In genomic region chr11:67640021-67640757, GRCh38 we compare ENCODE assay signal across 8 cellular contexts. TPM values are rescaled to one million over a fixed set of nuclear protein-coding genes. Genes with fewer than 3 reads are reported as not detected.
DNase-seq lines count a peak whose midpoint lies in the region; ATAC-seq, FAIRE-seq and TF ChIP-seq lines count a peak whose summit lies in the region.

No MANE protein-coding gene starts in this region.

- H3K27ac Mint-ChIP-seq in activated T-cell treated with anti-CD3 and anti-CD28 coated beads, Interleukin-2, amount 50 U/mL, for 72 hours: no peak overlapping the region

- 43% methylated on average over 16 of the region's 23 CpGs for WGBS in A549 (ENCODE audit: missing lambda C conversion rate)
- WGBS in aorta, 2 donors: 37 to 41% methylated on average over 23 of the region's 23 CpGs

- H3K36me3 ChIP-seq in aorta (ENCODE audit: control insufficient read depth in 1 of 2, insufficient read depth in 2 of 2, low read length in 1 of 2): no peaks in the 10 kb centered on the region

- TF ChIP-seq CTCF in A549 (IDR thresholded peaks at IDR 0.05): peak; percentile 61
- peak; percentile 81 for TF ChIP-seq CTCF in GM12864 (IDR thresholded peaks at IDR 0.05; ENCODE audit: low read depth, low read length, missing control alignments)

- no peaks in the 10 kb centered on the region for H3K9me3 Mint-ChIP-seq in activated T-cell treated with anti-CD3 and anti-CD28 coated beads, Interleukin-2, amount 50 U/mL, for 72 hours

- H3K4me3 Mint-ChIP-seq in activated T-cell treated with anti-CD3 and anti-CD28 coated beads, Interleukin-2, amount 50 U/mL, for 72 hours: no peak overlapping the region

- H3K9me3 ChIP-seq in A549 (peaks cover 8% of the 10 kb centered on the region; the same call in 2 of the 3 replicates), aorta (ENCODE audit: control insufficient read depth, low read length) (no peaks in the 10 kb centered on the region)

- no peaks in the 10 kb centered on the region for H3K36me3 Mint-ChIP-seq in activated T-cell treated with anti-CD3 and anti-CD28 coated beads, Interleukin-2, amount 50 U/mL, for 72 hours (ENCODE audit: insufficient read depth in 2 of 2)

- no peak overlapping the region for H3K4me2 ChIP-seq in A549

- H3K4me3 ChIP-seq in A549: no peak overlapping the region
- H3K4me3 ChIP-seq in GM12864 (ENCODE audit: low read depth, low read length): no peak overlapping the region
- H3K4me3 ChIP-seq in aorta (ENCODE audit: low read length in 2 of 2): no peak overlapping the region

- no peak for FAIRE-seq in A549 (lab: Jason Lieb, UNC)

- no peaks in the 10 kb centered on the region for H3K27me3 Mint-ChIP-seq in activated T-cell treated with anti-CD3 and anti-CD28 coated beads, Interleukin-2, amount 50 U/mL, for 72 hours (ENCODE audit: low read depth)

- intact Hi-C loops in aorta (cut with DNase I): no loop called here

- CTCF ChIA-PET in A549 (lab: Yijun Ruan, JAX): interaction anchor here (0.6 to 6.0 kb wide), 10 partner anchors 8 to 161 kb away, joined by 3 to 29 read pairs (median 4); partner anchors contain the start of genes ACY3 and NUDT8

- no peaks in the 10 kb centered on the region for H3K27me3 ChIP-seq in aorta (ENCODE audit: control insufficient read depth in 1 of 2, insufficient read depth in 2 of 2, low read length in 1 of 2)

- DNase-seq in A549 (ENCODE audit: low read depth in 1 of 2, low spot score in 1 of 2) (peak; percentile 71 to 77), GM12864 (ENCODE audit: low read depth) (no peak), NOMO-1 treated with DMSO at 0.1 percent for 48 hours (lab: John Stamatoyannopoulos, UW; ENCODE audit: unreplicated experiment) (peak; percentile 52), fibroblast of peridontal ligament (ENCODE audit: extremely low read depth) (peak; percentile 39), nucleus accumbens (lab: John Stamatoyannopoulos, UW) (peak in 32 of 56 donors; percentile 9 to 76 (median 30)), aorta (peak in 1 of 2 donors; percentile 83)
- DNase-seq in activated T-cell treated with anti-CD3 and anti-CD28 coated beads, Interleukin-2, amount 50 U/mL, for 72 hours: peak; percentile 56 to 61

- peak; percentile 45 to 54 for TF ChIP-seq RAD21 in A549 (conservative IDR thresholded peaks at IDR 0.05 in 1 of 2, IDR thresholded peaks at IDR 0.05 in 1 of 2)

- H3K4me1 ChIP-seq in A549 (no peaks in the 10 kb centered on the region), aorta (ENCODE audit: control insufficient read depth in 1 of 2, insufficient read depth in 2 of 2, low read length in 2 of 2) (no peaks in the 10 kb centered on the region)

- POLR2A ChIA-PET in A549 (lab: Yijun Ruan, JAX): no interaction called here

- no peak for TF ChIP-seq EP300 in A549 (IDR thresholded peaks at IDR 0.05)

- peaks cover 6% of the 10 kb centered on the region for H3K4me1 Mint-ChIP-seq in activated T-cell treated with anti-CD3 and anti-CD28 coated beads, Interleukin-2, amount 50 U/mL, for 72 hours (ENCODE audit: low read depth)

- TF ChIP-seq POLR2A in A549 (IDR thresholded peaks at IDR 0.05; ENCODE audit: low read length): no peak

- ATAC-seq in A549 (peak; percentile 78 to 93), aorta (ENCODE audit: low FRiP score) (peak; percentile 17), GM21360 (IDR thresholded peaks at IDR 0.05; ENCODE audit: unreplicated experiment) (no peak)
- peak; percentile 78 to 81 for ATAC-seq in activated T-cell treated with anti-CD3 and anti-CD28 coated beads, Interleukin-2, amount 50 U/mL, for 72 hours (replicated peaks in 1 of 2)

- H3K27ac ChIP-seq in A549: no peak overlapping the region
- H3K27ac ChIP-seq in aorta (ENCODE audit: low read depth in 1 of 2, low read length in 2 of 2): no peak overlapping the region

TF ChIP-seq in A549, 52 proteins besides CTCF, POLR2A, EP300 and RAD21 (continues in another document):
- no peak for TF ChIP-seq KDM5A (IDR thresholded peaks at IDR 0.05)
- TF ChIP-seq TFCP2L1 (CRISPR knock-in tag; IDR thresholded peaks at IDR 0.05): no peak
- TF ChIP-seq SREBF2 (IDR thresholded peaks at IDR 0.05): no peak
- TF ChIP-seq ZC3H11A (IDR thresholded peaks at IDR 0.05): no peak
- TF ChIP-seq ZNF302 (CRISPR knock-in tag; IDR thresholded peaks at IDR 0.05): no peak
- no peak for TF ChIP-seq ELK1 (IDR thresholded peaks at IDR 0.05; ENCODE audit: low read depth, low read length)
- TF ChIP-seq CBX8 (IDR thresholded peaks at IDR 0.05): no peak
- no peak for TF ChIP-seq HDAC2 (IDR thresholded peaks at IDR 0.05)
- no peak for TF ChIP-seq NFE2L2 (conservative IDR thresholded peaks at IDR 0.05; ENCODE audit: low read length)

RNA-seq across cellular contexts. Expression of gene TBX10, which starts 0.6 kb away (rescaled TPM):
- polyA plus RNA-seq in A549 (2011; rRNA removed) (not detected in 2 replicates), A549 (2017; fragmentation: RNase III; extraction: RNeasy Plus Mini Kit Qiagen cat#74134 plus additional on column Dnase treatment) (not detected in 3 replicates), aorta (1 to 10 TPM in 1 of 2 donors, under 1 TPM in 1; 0.23 to 5.4 TPM)
- not detected in 2 replicates for polyA plus RNA-seq in A549 (2012; cell fraction: cytosol; rRNA removed)
- polyA plus RNA-seq in A549 (2012; cell fraction: nucleus; rRNA removed): not detected in 2 replicates
- polyA minus RNA-seq in A549 (2011; rRNA and poly(A)+ RNA removed): not detected in 2 replicates
- not detected for total RNA-seq in activated T-cell treated with anti-CD3 and anti-CD28 coated beads, Interleukin-2, amount 50 U/mL, for 72 hours
- total RNA-seq in aorta: not detected

RNA-seq across cellular contexts. Expression of gene ACY3, which starts 10.3 kb away (rescaled TPM):
- polyA plus RNA-seq in A549 (2011; rRNA removed) (1.4 and 1.8 TPM in 2 replicates), A549 (2017; fragmentation: RNase III; extraction: RNeasy Plus Mini Kit Qiagen cat#74134 plus additional on column Dnase treatment) (0.62 to 1.1 TPM (median 1.0 TPM) in 3 replicates), aorta (1 to 10 TPM in 1 of 2 donors, not detected in 1; 8.3 TPM)
- polyA plus RNA-seq in A549 (2012; cell fraction: cytosol; rRNA removed): 1.5 and 2.3 TPM in 2 replicates
- polyA plus RNA-seq in A549 (2012; cell fraction: nucleus; rRNA removed): 3.0 and 3.6 TPM in 2 replicates
- polyA minus RNA-seq in A549 (2011; rRNA and poly(A)+ RNA removed): 1.2 TPM in 2 replicates
- total RNA-seq in activated T-cell treated with anti-CD3 and anti-CD28 coated beads, Interleukin-2, amount 50 U/mL, for 72 hours: under 1 TPM; 0.30 to 0.31 TPM
- total RNA-seq in aorta: not detected

RNA-seq across cellular contexts. Expression of gene NUDT8, which starts 10.5 kb away (rescaled TPM):
- polyA plus RNA-seq in A549 (2011; rRNA removed) (1.8 and 2.6 TPM in 2 replicates), A549 (2017; fragmentation: RNase III; extraction: RNeasy Plus Mini Kit Qiagen cat#74134 plus additional on column Dnase treatment) (5.4 to 7.8 TPM (median 5.6 TPM) in 3 replicates), aorta (1 to 10 TPM; 4.1 to 9.5 TPM)
- 10.3 and 13.0 TPM in 2 replicates for polyA plus RNA-seq in A549 (2012; cell fraction: cytosol; rRNA removed)
- polyA plus RNA-seq in A549 (2012; cell fraction: nucleus; rRNA removed): 24.4 and 25.6 TPM in 2 replicates
- polyA minus RNA-seq in A549 (2011; rRNA and poly(A)+ RNA removed): 1.0 and 3.1 TPM in 2 replicates
- total RNA-seq in activated T-cell treated with anti-CD3 and anti-CD28 coated beads, Interleukin-2, amount 50 U/mL, for 72 hours: 10 to 100 TPM; 19.6 to 24.6 TPM
- total RNA-seq in aorta: 1 to 10 TPM; 4.6 to 6.8 TPM

RNA-seq across cellular contexts. Expression of gene NDUFV1, which starts 33.5 kb away (rescaled TPM):
- polyA plus RNA-seq in A549 (2011; rRNA removed): 78.8 and 95.1 TPM in 2 replicates
- 221 and 240 TPM in 2 replicates for polyA plus RNA-seq in A549 (2012; cell fraction: cytosol; rRNA removed)
- 604 and 688 TPM in 2 replicates for polyA plus RNA-seq in A549 (2012; cell fraction: nucleus; rRNA removed)
- 163 to 176 TPM (median 164 TPM) in 3 replicates for polyA plus RNA-seq in A549 (2017; fragmentation: RNase III; extraction: RNeasy Plus Mini Kit Qiagen cat#74134 plus additional on column Dnase treatment)
- polyA minus RNA-seq in A549 (2011; rRNA and poly(A)+ RNA removed): 65.6 and 104 TPM in 2 replicates
- 100 to 1,000 TPM; 220 to 244 TPM for total RNA-seq in activated T-cell treated with anti-CD3 and anti-CD28 coated beads, Interleukin-2, amount 50 U/mL, for 72 hours
- 100 to 1,000 TPM; 113 to 123 TPM for total RNA-seq in aorta
- polyA plus RNA-seq in aorta: 100 to 1,000 TPM; 104 to 295 TPM

RNA-seq across cellular contexts. Expression of gene ALDH3B2, which starts 34.2 kb away (rescaled TPM):
- polyA plus RNA-seq in A549 (2011; rRNA removed): not detected in 2 replicates
- polyA plus RNA-seq in A549 (2012; cell fraction: cytosol; rRNA removed): 0.01 TPM in 1 of 2 replicates, not detected in the other
- polyA plus RNA-seq in A549 (2012; cell fraction: nucleus; rRNA removed): not detected in 2 replicates
- not detected in 3 replicates for polyA plus RNA-seq in A549 (2017; fragmentation: RNase III; extraction: RNeasy Plus Mini Kit Qiagen cat#74134 plus additional on column Dnase treatment)
- not detected in 2 replicates for polyA minus RNA-seq in A549 (2011; rRNA and poly(A)+ RNA removed)
- not detected for total RNA-seq in activated T-cell treated with anti-CD3 and anti-CD28 coated beads, Interleukin-2, amount 50 U/mL, for 72 hours
- not detected for total RNA-seq in aorta
- polyA plus RNA-seq in aorta: under 1 TPM in 1 of 2 donors, not detected in 1; 0.05 TPM
